In genomic region chr1:89356658-89357400, GRCh38 we compare ENCODE assay signal across 16 cellular contexts. TPM values are rescaled to one million over a fixed set of nuclear protein-coding genes. Genes with fewer than 3 reads are reported as not detected.
DNase-seq lines count a peak whose midpoint lies in the region; ATAC-seq and TF ChIP-seq lines count a peak whose summit lies in the region.
"Had no signal": no experiment of that assay in that cellular context is flagged by ENCODE, and none has a peak within 500 bp of the region (broad histone marks: within the 10 kb centered on the region; RNA-seq: fewer than 3 reads in every experiment).

No MANE protein-coding gene starts in this region.

- H3K9ac ChIP-seq in IMR-90 (ENCODE audit: low read depth, low read length), result no peak overlapping the region

- H3K18ac ChIP-seq in IMR-90 (ENCODE audit: low read depth, low read length), result no peak overlapping the region

- TF ChIP-seq RAD21 in IMR-90 (IDR thresholded peaks at IDR 0.05; ENCODE audit: low read length), result no peak

- H3K27me3 Mint-ChIP-seq in T-helper 1 cell treated with Interleukin-12 subunit alpha and Interleukin-12 subunit beta and Interleukin-4 antibody, amounts not matched to agents 30 μg/mL and 1 μg/mL, for 36 hours (ENCODE audit: low read depth), result no peaks in the 10 kb centered on the region
- H3K27me3 Mint-ChIP-seq in naive thymus-derived CD4-positive, alpha-beta T cell, result peaks cover 0 to 8% (median 0%) of the 10 kb centered on the region in 5 donors

- POLR2A ChIA-PET in IMR-90 (lab: Charles Lee; ENCODE audit: unreplicated experiment), result no interaction called here
- POLR2A ChIA-PET in naive thymus-derived CD4-positive, alpha-beta T cell (lab: Charles Lee), result interaction anchor here (0.7 to 3.1 kb wide), 6 partner anchors 46 to 355 kb away, joined by 3 to 7 read pairs (median 4); no protein-coding TSS in a partner anchor

- H2AK5ac ChIP-seq in IMR-90 (ENCODE audit: low read depth, low read length), result no peak overlapping the region

- no peak overlapping the region for H2AK9ac ChIP-seq in IMR-90 (replicated peaks; ENCODE audit: low read depth, low read length, poor library complexity)

- ATAC-seq in IMR-90 (ENCODE audit: low read depth), result peak; percentile 67
- ATAC-seq in naive thymus-derived CD4-positive, alpha-beta T cell, result no peak
- ATAC-seq in GM18861 (IDR thresholded peaks at IDR 0.05; ENCODE audit: unreplicated experiment), result no peak
- ATAC-seq: A549, left lung had no signal

- H3K4me3 ChIP-seq in IMR-90 (ENCODE audit: insufficient read depth, low read depth, low read length), result no peak overlapping the region
- no peak overlapping the region for H3K4me3 ChIP-seq in naive thymus-derived CD4-positive, alpha-beta T cell (ENCODE audit: low read length)
- H3K4me3 ChIP-seq in BE2C (ENCODE audit: low read depth, low read length), result no peak overlapping the region
- H3K4me3 ChIP-seq: A549, esophagus muscularis mucosa, left lung had no signal

- H3K9me1 ChIP-seq in IMR-90 (ENCODE audit: insufficient read depth, low read length), result no peaks in the 10 kb centered on the region

- no peak overlapping the region for H4K8ac ChIP-seq in IMR-90 (ENCODE audit: low read depth in 2 of 2, low read length in 2 of 2)

- peaks cover 4% of the 10 kb centered on the region for H3K9me3 Mint-ChIP-seq in T-helper 1 cell treated with Interleukin-12 subunit alpha and Interleukin-12 subunit beta and Interleukin-4 antibody, amounts not matched to agents 30 μg/mL and 1 μg/mL, for 36 hours
- H3K9me3 Mint-ChIP-seq in naive thymus-derived CD4-positive, alpha-beta T cell, result peaks cover 0 to 8% (median 0%) of the 10 kb centered on the region in 11 donors

- no peak overlapping the region for H2BK15ac ChIP-seq in IMR-90 (ENCODE audit: low read depth, low read length)

- no peak overlapping the region for H3K14ac ChIP-seq in IMR-90 (replicated peaks; ENCODE audit: low read depth, low read length)

- no peak overlapping the region for H2BK20ac ChIP-seq in IMR-90 (ENCODE audit: low read depth, low read length)

- no peaks in the 10 kb centered on the region for H3K79me1 ChIP-seq in IMR-90 (ENCODE audit: low read depth in 1 of 2, low read length in 2 of 2)

- H3K4me3 Mint-ChIP-seq in T-helper 1 cell treated with Interleukin-12 subunit alpha and Interleukin-12 subunit beta and Interleukin-4 antibody, amounts not matched to agents 30 μg/mL and 1 μg/mL, for 36 hours, result peak overlapping the region; percentile 82
- peak overlapping the region in 1 of 10 donors; percentile 82 for H3K4me3 Mint-ChIP-seq in naive thymus-derived CD4-positive, alpha-beta T cell

- DNase-seq in T-helper 1 cell (no peak), IMR-90 (peak; percentile 38), amniotic stem cell (lab: John Stamatoyannopoulos, UW) (peak; percentile 53), BE2C (no peak)
- no peak for DNase-seq in naive thymus-derived CD4-positive, alpha-beta T cell
- no peak for DNase-seq in effector CD4-positive, alpha-beta T cell
- DNase-seq: activated CD4-positive, alpha-beta T cell treated with anti-CD3 and anti-CD28 coated beads for 1 hour; anterior cingulate cortex; left lung; stimulated activated CD4-positive, alpha-beta T cell treated with anti-CD3 and anti-CD28 coated beads, Interleukin-1b, Interleukin-23, amount 100 ng/mL, for 48 hours had no signal

- no peak overlapping the region for H2BK5ac ChIP-seq in IMR-90 (ENCODE audit: low read depth, low read length, poor library complexity, severe bottlenecking)

- H3K4me1 ChIP-seq in IMR-90 (ENCODE audit: control insufficient read depth, insufficient read depth, low read length), result no peaks in the 10 kb centered on the region
- peaks cover 0 to 16% of the 10 kb centered on the region in 2 donors for H3K4me1 ChIP-seq in naive thymus-derived CD4-positive, alpha-beta T cell (ENCODE audit: control insufficient read depth in 2 of 2, insufficient read depth in 2 of 2, low read length in 2 of 2)
- no peaks in the 10 kb centered on the region for H3K4me1 ChIP-seq in BE2C
- H3K4me1 ChIP-seq: A549 had no signal

- no peak for TF ChIP-seq POLR2A in IMR-90 (IDR thresholded peaks at IDR 0.05; ENCODE audit: low read depth, low read length)

- H2AFZ ChIP-seq in IMR-90 (replicated peaks; ENCODE audit: low read length, poor library complexity), result no peak overlapping the region

- BruUV-seq in IMR-90 (replicated peaks; lab: Mats Ljungman, UMichigan), result no TSS peak

- H2BK120ac ChIP-seq in IMR-90 (ENCODE audit: low read depth, low read length), result no peak overlapping the region

- no peak overlapping the region for H3K56ac ChIP-seq in IMR-90 (ENCODE audit: extremely low read depth, insufficient read depth, low read length)

- H4K5ac ChIP-seq in IMR-90 (ENCODE audit: low read depth, low read length), result no peak overlapping the region

- peaks cover 10% of the 10 kb centered on the region for H3K36me3 Mint-ChIP-seq in T-helper 1 cell treated with Interleukin-12 subunit alpha and Interleukin-12 subunit beta and Interleukin-4 antibody, amounts not matched to agents 30 μg/mL and 1 μg/mL, for 36 hours (ENCODE audit: low read depth)
- peaks cover 0 to 21% (median 0%) of the 10 kb centered on the region in 5 donors for H3K36me3 Mint-ChIP-seq in naive thymus-derived CD4-positive, alpha-beta T cell

- H3K36me3 ChIP-seq in IMR-90 (ENCODE audit: control insufficient read depth, insufficient read depth, low read length), result no peaks in the 10 kb centered on the region
- no peaks in the 10 kb centered on the region for H3K36me3 ChIP-seq in naive thymus-derived CD4-positive, alpha-beta T cell (ENCODE audit: control insufficient read depth in 2 of 3, insufficient read depth in 3 of 3, low read length in 3 of 3)
- no peaks in the 10 kb centered on the region for H3K36me3 ChIP-seq in BE2C
- H3K36me3 ChIP-seq: esophagus muscularis mucosa, left lung, neutrophil had no signal

- H3K23ac ChIP-seq in IMR-90 (ENCODE audit: low read depth, low read length), result no peak overlapping the region

- dilution Hi-C loops in IMR-90 (cut with HindIII; ENCODE audit: low sequenced_read_pairs, unreplicated experiment), result no loop called here

- no peak overlapping the region for H3K4ac ChIP-seq in IMR-90 (ENCODE audit: low read depth, low read length)

- intact Hi-C loops in IMR-90 (cut with micrococcal nuclease), result loop anchor here (5.0 kb wide), 1 partner anchor 100 kb away; no protein-coding TSS in a partner anchor
- intact Hi-C loops in naive thymus-derived CD4-positive, alpha-beta T cell (cut with micrococcal nuclease), result loop anchor here in 1 of 2 donors (1.0 to 2.0 kb wide), 4 partner anchors 80 to 230 kb away; partner anchors contain the start of gene GBP2

- H3K9me3 ChIP-seq in IMR-90 (ENCODE audit: control insufficient read depth, insufficient read depth, low read length) (no peaks in the 10 kb centered on the region), BE2C (no peaks in the 10 kb centered on the region)
- no peaks in the 10 kb centered on the region for H3K9me3 ChIP-seq in naive thymus-derived CD4-positive, alpha-beta T cell (ENCODE audit: control insufficient read depth in 2 of 3, low read length in 3 of 3)
- H3K9me3 ChIP-seq: A549, esophagus muscularis mucosa, left lung, neutrophil had no signal

- no peak overlapping the region for H3K4me2 ChIP-seq in IMR-90 (ENCODE audit: low read depth, low read length)
- H3K4me2 ChIP-seq: A549 had no signal

- H3K27ac ChIP-seq in IMR-90 (ENCODE audit: insufficient read depth, low read length), result no peak overlapping the region
- H3K27ac ChIP-seq in naive thymus-derived CD4-positive, alpha-beta T cell (ENCODE audit: low read depth, low read length), result no peak overlapping the region
- H3K27ac ChIP-seq: A549, esophagus muscularis mucosa, left lung, neutrophil had no signal

- H4K20me1 ChIP-seq in IMR-90 (ENCODE audit: insufficient read depth, low read length), result no peaks in the 10 kb centered on the region

- WGBS in IMR-90 (ENCODE audit: extremely low coverage in 2 of 2, insufficient read length in 1 of 2), 2 experiments, result 0% methylated on average over 1 of the region's 8 CpGs; no CpG with 5 or more reads in 1 of the 2 experiments

- H3K27me3 ChIP-seq in IMR-90 (ENCODE audit: control insufficient read depth, insufficient read depth, low read length) (peaks cover 1% of the 10 kb centered on the region; the same call in 1 of the 2 replicates), BE2C (no peaks in the 10 kb centered on the region)
- H3K27me3 ChIP-seq in naive thymus-derived CD4-positive, alpha-beta T cell (ENCODE audit: control insufficient read depth in 2 of 2, insufficient read depth in 2 of 2, low read length in 2 of 2), result no peaks in the 10 kb centered on the region
- H3K27me3 ChIP-seq: esophagus muscularis mucosa, left lung, neutrophil had no signal

- H3K4me1 Mint-ChIP-seq in T-helper 1 cell treated with Interleukin-12 subunit alpha and Interleukin-12 subunit beta and Interleukin-4 antibody, amounts not matched to agents 30 μg/mL and 1 μg/mL, for 36 hours (ENCODE audit: low read depth), result peaks cover 48% of the 10 kb centered on the region
- peaks cover 7 to 54% (median 22%) of the 10 kb centered on the region in 7 donors for H3K4me1 Mint-ChIP-seq in naive thymus-derived CD4-positive, alpha-beta T cell

- TF ChIP-seq CTCF in IMR-90 (conservative IDR thresholded peaks at IDR 0.05; ENCODE audit: low read depth, low read length) (no peak), BE2C (IDR thresholded peaks at IDR 0.05; ENCODE audit: low read depth, low read length) (no peak)

- in situ Hi-C loops in IMR-90 (cut with MboI; ENCODE audit: low sequenced_read_pairs), result loop anchor here (5.0 kb wide), 1 partner anchor 355 kb away; no protein-coding TSS in a partner anchor

- H3K27ac Mint-ChIP-seq in T-helper 1 cell treated with Interleukin-12 subunit alpha and Interleukin-12 subunit beta and Interleukin-4 antibody, amounts not matched to agents 30 μg/mL and 1 μg/mL, for 36 hours, result peak overlapping the region; percentile 79
- H3K27ac Mint-ChIP-seq in naive thymus-derived CD4-positive, alpha-beta T cell, result peak overlapping the region in 5 of 9 donors; percentile 26 to 77 (median 59)

- CTCF ChIA-PET in IMR-90 (lab: Yijun Ruan, JAX), result interaction anchor here (1.5 to 2.3 kb wide), 2 partner anchors 271 to 359 kb away, joined by 3 to 15 read pairs; no protein-coding TSS in a partner anchor
- CTCF ChIA-PET in naive thymus-derived CD4-positive, alpha-beta T cell (lab: Charles Lee), result interaction anchor here (0.6 to 5.1 kb wide), 15 partner anchors 15 to 373 kb away, joined by 3 to 38 read pairs (median 3); partner anchors contain the start of genes GBP4 and GBP5

- no peak overlapping the region for H4K91ac ChIP-seq in IMR-90 (ENCODE audit: insufficient read depth, low read depth, low read length)

TF ChIP-seq in IMR-90, 13 proteins besides CTCF, POLR2A, EP300 and RAD21 (continues in another document):
- TF ChIP-seq FOS (IDR thresholded peaks at IDR 0.05; ENCODE audit: low read depth, low read length) (no peak), CHD1 (IDR thresholded peaks at IDR 0.05; ENCODE audit: low read depth, low read length) (no peak)

RNA-seq across cellular contexts. Expression of gene GBP6, which starts 7.0 kb away (rescaled TPM):
- total RNA-seq in IMR-90 (2012; rRNA removed), result not detected in 2 replicates
- not detected in 2 replicates for polyA plus RNA-seq in IMR-90 (2012; rRNA removed)
- not detected in 2 replicates for polyA plus RNA-seq in IMR-90 (2012; cell fraction: cytosol; rRNA removed)
- not detected in 2 replicates for polyA plus RNA-seq in IMR-90 (2012; cell fraction: nucleus; rRNA removed; ENCODE audit: low replicate concordance)
- 1 to 10 TPM in 1 of 5 experiments, under 1 TPM in 3, not detected in 1; 0.19 to 2.8 (median 0.27) TPM for total RNA-seq in naive thymus-derived CD4-positive, alpha-beta T cell
- polyA plus RNA-seq in naive thymus-derived CD4-positive, alpha-beta T cell, result under 1 TPM in 1 of 2 donors, not detected in 1; 0.14 TPM
- 0.14 TPM for polyA plus RNA-seq in BE2C (2012; ENCODE audit: insufficient read depth, insufficient read length, low read depth)
- total RNA-seq: subcutaneous adipose tissue had no signal
- polyA plus RNA-seq: A549 had no signal

Comparison
In these comparisons a context has a peak if more than half of its experiments do, and no peak if none do; other contexts are left out.
1. DNase-seq: peak in IMR-90 (single experiment) and amniotic stem cell (single experiment); none in T-helper 1 cell (0 of 5), naive thymus-derived CD4-positive, alpha-beta T cell (0 of 9), effector CD4-positive, alpha-beta T cell (single experiment) and BE2C (single experiment).